ENCODE assay signal across 8 cellular contexts in the genomic region with DNA sequence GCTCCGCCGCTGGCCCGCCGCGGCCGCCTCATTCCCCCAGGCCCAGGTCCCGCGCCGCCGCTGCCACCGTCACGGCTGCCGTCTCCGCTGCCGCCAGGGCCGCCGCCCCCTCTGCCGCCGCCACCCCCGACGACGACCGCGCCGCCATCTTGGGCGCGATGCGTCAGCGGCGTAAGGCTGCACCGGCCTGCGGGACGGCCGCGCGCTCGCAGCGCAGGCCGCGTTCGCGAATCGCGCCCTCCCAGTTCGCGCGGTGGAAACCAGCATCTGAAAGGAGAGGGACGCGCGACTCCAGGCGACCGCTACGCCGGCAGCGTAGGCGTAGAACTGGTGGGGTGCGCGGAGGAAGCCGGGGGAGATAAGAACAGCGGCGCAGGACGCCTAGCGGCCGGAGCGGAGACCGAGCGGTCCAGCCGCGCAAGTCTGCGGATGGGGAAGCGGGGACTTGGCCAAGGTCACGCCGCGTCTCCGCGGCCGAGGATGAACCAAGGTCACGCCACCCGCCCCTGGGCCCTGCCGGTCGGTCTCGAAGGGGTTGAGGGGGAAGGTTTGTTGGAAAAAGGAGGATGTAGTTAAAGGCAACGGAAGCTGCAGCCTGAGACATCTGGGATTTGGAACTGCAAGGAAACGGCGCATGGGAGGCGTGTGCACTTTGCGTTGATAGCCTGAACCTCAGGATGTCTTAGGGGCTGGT. TPM values are rescaled to one million over a fixed set of nuclear protein-coding genes. Genes with fewer than 3 reads are reported as not detected.
DNase-seq lines count a peak whose midpoint lies in the region; TF ChIP-seq lines count a peak whose summit lies in the region.

A gene (minus strand): TSS at position 173 of the 694 bp plus-strand sequence. CDS start 307 bp downstream, outside the sequence.

- TF ChIP-seq RAD21 in neural cell (conservative IDR thresholded peaks at IDR 0.05), result peak; percentile 73

- H3K9ac ChIP-seq in ES-I3 (ENCODE audit: low read depth, low read length) (peak within 1 kb of the TSS; percentile 94), Loucy (ENCODE audit: low read depth, low read length, poor library complexity, severe bottlenecking) (peak within 1 kb of the TSS; percentile 92), neural cell (ENCODE audit: low read length) (peak within 1 kb of the TSS; percentile 89)

- TF ChIP-seq EP300 in neural cell (conservative IDR thresholded peaks at IDR 0.05; ENCODE audit: poor library complexity, severe bottlenecking) (peak; percentile 40), stomach (IDR thresholded peaks at IDR 0.05) (no peak)

- peak; percentile 76 for TF ChIP-seq POLR2A in Raji (IDR thresholded peaks at IDR 0.05; ENCODE audit: insufficient read depth, low read depth, low read length)
- no peak for TF ChIP-seq POLR2A in stomach (IDR thresholded peaks at IDR 0.05)

- 0 out of 2 replicates have a peak, but pooled peaks cover 2% of the 10 kb centered on the region for H3K4me1 ChIP-seq in ES-I3 (ENCODE audit: insufficient read depth, low read length)
- H3K4me1 ChIP-seq in Loucy (ENCODE audit: insufficient read depth, low read length, poor library complexity, severe bottlenecking), result peaks cover 30% of the 10 kb centered on the region
- peaks cover 23 to 54% (median 39%) of the 10 kb centered on the region in 4 donors for H3K4me1 ChIP-seq in stomach

- no peaks in the 10 kb centered on the region for H3F3A ChIP-seq in Loucy (ENCODE audit: low read depth)
- no peaks in the 10 kb centered on the region for H3F3A ChIP-seq in neural cell (ENCODE audit: insufficient read depth, low read length, poor library complexity, severe bottlenecking)

- H3K4me2 ChIP-seq in Loucy (ENCODE audit: low read depth, low read length, poor library complexity, severe bottlenecking) (peak within 1 kb of the TSS; percentile 91), neural cell (ENCODE audit: low read length) (peak within 1 kb of the TSS; percentile 83)

- H3K9me2 ChIP-seq in Loucy (replicated peaks; ENCODE audit: low read depth, low read length) (no peaks in the 10 kb centered on the region), neural cell (ENCODE audit: insufficient read depth, low read length) (no peaks in the 10 kb centered on the region)

- 0 to 2% (median 1%) methylated on average over 28 to 87 of the region's 87 CpGs for WGBS in stomach, 5 donors

- intact Hi-C loops in stomach (cut with DNase I; ENCODE audit: low total_unique reads), result no loop called here

- H4K20me1 ChIP-seq in Loucy (ENCODE audit: insufficient read depth, low read length, poor library complexity, severe bottlenecking) (peaks cover 17% of the 10 kb centered on the region), neural cell (ENCODE audit: insufficient read depth) (no peaks in the 10 kb centered on the region)

- H3K27me3 ChIP-seq in H7 (ENCODE audit: control insufficient read depth, insufficient read depth, low read length) (no peaks in the 10 kb centered on the region), Loucy (ENCODE audit: insufficient read depth, low read length, poor library complexity, severe bottlenecking) (no peaks in the 10 kb centered on the region), neural cell (ENCODE audit: insufficient read depth, low read depth, low read length) (no peaks in the 10 kb centered on the region), stomach (no peaks in the 10 kb centered on the region)

- H2AFZ ChIP-seq in Loucy (ENCODE audit: low read length), result peak within 1 kb of the TSS; percentile 99
- peak within 1 kb of the TSS; percentile 23 for H2AFZ ChIP-seq in neural cell (ENCODE audit: low read depth, low read length)

- H3K27ac ChIP-seq in neural cell (ENCODE audit: low read length) (peak within 1 kb of the TSS; percentile 92), stomach (peak within 1 kb of the TSS; percentile 92 to 96 (median 95))

- H3K9me3 ChIP-seq in ES-I3 (ENCODE audit: control insufficient read depth, insufficient read depth, low read length) (no peaks in the 10 kb centered on the region), Loucy (ENCODE audit: insufficient read depth, low read depth, low read length) (0 out of 2 replicates have a peak, but pooled peaks cover 3% of the 10 kb centered on the region), neural cell (ENCODE audit: low read length) (no peaks in the 10 kb centered on the region), stomach (peaks cover 0 to 4% (median 2%) of the 10 kb centered on the region in 4 donors)

- peaks cover 46% of the 10 kb centered on the region for H3K79me2 ChIP-seq in Loucy (ENCODE audit: insufficient read depth, low read length)
- H3K79me2 ChIP-seq in neural cell (replicated peaks; ENCODE audit: insufficient read depth, low read length), result peaks cover 42% of the 10 kb centered on the region

- peak within 1 kb of the TSS; percentile 76 for H3K4me3 ChIP-seq in H7 (ENCODE audit: insufficient read depth, low read depth, low read length)
- peak within 1 kb of the TSS; percentile 87 for H3K4me3 ChIP-seq in Loucy (ENCODE audit: low read length, poor library complexity, severe bottlenecking)
- H3K4me3 ChIP-seq in neural cell (ENCODE audit: low read length), result peak within 1 kb of the TSS; percentile 97
- peak within 1 kb of the TSS; percentile 85 to 99 (median 93) for H3K4me3 ChIP-seq in stomach

- TF ChIP-seq CTCF in Loucy (conservative IDR thresholded peaks at IDR 0.05; ENCODE audit: low read length) (peak; percentile 70), neural cell (IDR thresholded peaks at IDR 0.05; ENCODE audit: poor library complexity, severe bottlenecking) (peak; percentile 97), stomach (IDR thresholded peaks at IDR 0.05) (peak in 5 of 7 experiments; percentile 74 to 84 (median 80))

- DNase-seq in H7, result peak; percentile 96
- peak; percentile 92 for DNase-seq in activated effector memory CD4-positive, alpha-beta T cell treated with Interleukin-2 at 50 U/mL for 16 hours
- DNase-seq in fibroblast of the conjunctiva (ENCODE audit: low read depth), result peak; percentile 85
- DNase-seq in stomach, result peak; percentile 95

- H3K36me3 ChIP-seq in ES-I3 (ENCODE audit: insufficient read depth, low read length) (no peaks in the 10 kb centered on the region), H7 (replicated peaks; ENCODE audit: control insufficient read depth, insufficient read depth, low read length) (no peaks in the 10 kb centered on the region; the same call in 1 of the 2 replicates), Loucy (ENCODE audit: insufficient read depth, low read length) (no peaks in the 10 kb centered on the region), neural cell (ENCODE audit: insufficient read depth, low read length) (no peaks in the 10 kb centered on the region), stomach (no peaks in the 10 kb centered on the region)

TF ChIP-seq in neural cell, 6 proteins besides CTCF, POLR2A, EP300 and RAD21:
- TF ChIP-seq SMC3 (conservative IDR thresholded peaks at IDR 0.05; ENCODE audit: poor library complexity) (peak; percentile 78), MXI1 (conservative IDR thresholded peaks at IDR 0.05; ENCODE audit: poor library complexity, severe bottlenecking) (peak; percentile 80), EZH2 (IDR thresholded peaks at IDR 0.05; ENCODE audit: borderline replicate concordance, insufficient read depth, low read length, poor library complexity, severe bottlenecking) (no peak), POLR2AphosphoS5 (IDR thresholded peaks at IDR 0.05) (peak; percentile 85), TAF1 (IDR thresholded peaks at IDR 0.05; ENCODE audit: low read depth) (no peak)
- TF ChIP-seq, protein P1, sequence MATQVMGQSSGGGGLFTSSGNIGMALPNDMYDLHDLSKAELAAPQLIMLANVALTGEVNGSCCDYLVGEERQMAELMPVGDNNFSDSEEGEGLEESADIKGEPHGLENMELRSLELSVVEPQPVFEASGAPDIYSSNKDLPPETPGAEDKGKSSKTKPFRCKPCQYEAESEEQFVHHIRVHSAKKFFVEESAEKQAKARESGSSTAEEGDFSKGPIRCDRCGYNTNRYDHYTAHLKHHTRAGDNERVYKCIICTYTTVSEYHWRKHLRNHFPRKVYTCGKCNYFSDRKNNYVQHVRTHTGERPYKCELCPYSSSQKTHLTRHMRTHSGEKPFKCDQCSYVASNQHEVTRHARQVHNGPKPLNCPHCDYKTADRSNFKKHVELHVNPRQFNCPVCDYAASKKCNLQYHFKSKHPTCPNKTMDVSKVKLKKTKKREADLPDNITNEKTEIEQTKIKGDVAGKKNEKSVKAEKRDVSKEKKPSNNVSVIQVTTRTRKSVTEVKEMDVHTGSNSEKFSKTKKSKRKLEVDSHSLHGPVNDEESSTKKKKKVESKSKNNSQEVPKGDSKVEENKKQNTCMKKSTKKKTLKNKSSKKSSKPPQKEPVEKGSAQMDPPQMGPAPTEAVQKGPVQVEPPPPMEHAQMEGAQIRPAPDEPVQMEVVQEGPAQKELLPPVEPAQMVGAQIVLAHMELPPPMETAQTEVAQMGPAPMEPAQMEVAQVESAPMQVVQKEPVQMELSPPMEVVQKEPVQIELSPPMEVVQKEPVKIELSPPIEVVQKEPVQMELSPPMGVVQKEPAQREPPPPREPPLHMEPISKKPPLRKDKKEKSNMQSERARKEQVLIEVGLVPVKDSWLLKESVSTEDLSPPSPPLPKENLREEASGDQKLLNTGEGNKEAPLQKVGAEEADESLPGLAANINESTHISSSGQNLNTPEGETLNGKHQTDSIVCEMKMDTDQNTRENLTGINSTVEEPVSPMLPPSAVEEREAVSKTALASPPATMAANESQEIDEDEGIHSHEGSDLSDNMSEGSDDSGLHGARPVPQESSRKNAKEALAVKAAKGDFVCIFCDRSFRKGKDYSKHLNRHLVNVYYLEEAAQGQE (IDR thresholded peaks at IDR 0.05; ENCODE audit: borderline replicate concordance), result no peak

RNA-seq across cellular contexts. Expression of the gene that starts here (rescaled TPM):
- 28.0 and 32.3 TPM in 2 replicates for total RNA-seq in H7 (2014; rRNA removed; shearing (Covaris generic))
- 80.2 and 87.5 TPM in 2 replicates for polyA plus RNA-seq in neural cell
- 146 and 173 TPM in 2 replicates for polyA minus RNA-seq in neural cell
- 10 to 100 TPM in 3 of 5 donors, 1 to 10 TPM in 2; 8.8 to 34.0 (median 22.3) TPM for total RNA-seq in stomach
- polyA plus RNA-seq in stomach, result 10 to 100 TPM in 2 of 3 donors, 1 to 10 TPM in 1; 8.7 to 13.6 (median 12.6) TPM

Comparison
In these comparisons a context has a peak if more than half of its experiments do, and no peak if none do; other contexts are left out.
1. Peak in every context shown above with its lines: DNase-seq, H3K4me3 ChIP-seq and H3K27ac ChIP-seq.